In the genomic region with DNA sequence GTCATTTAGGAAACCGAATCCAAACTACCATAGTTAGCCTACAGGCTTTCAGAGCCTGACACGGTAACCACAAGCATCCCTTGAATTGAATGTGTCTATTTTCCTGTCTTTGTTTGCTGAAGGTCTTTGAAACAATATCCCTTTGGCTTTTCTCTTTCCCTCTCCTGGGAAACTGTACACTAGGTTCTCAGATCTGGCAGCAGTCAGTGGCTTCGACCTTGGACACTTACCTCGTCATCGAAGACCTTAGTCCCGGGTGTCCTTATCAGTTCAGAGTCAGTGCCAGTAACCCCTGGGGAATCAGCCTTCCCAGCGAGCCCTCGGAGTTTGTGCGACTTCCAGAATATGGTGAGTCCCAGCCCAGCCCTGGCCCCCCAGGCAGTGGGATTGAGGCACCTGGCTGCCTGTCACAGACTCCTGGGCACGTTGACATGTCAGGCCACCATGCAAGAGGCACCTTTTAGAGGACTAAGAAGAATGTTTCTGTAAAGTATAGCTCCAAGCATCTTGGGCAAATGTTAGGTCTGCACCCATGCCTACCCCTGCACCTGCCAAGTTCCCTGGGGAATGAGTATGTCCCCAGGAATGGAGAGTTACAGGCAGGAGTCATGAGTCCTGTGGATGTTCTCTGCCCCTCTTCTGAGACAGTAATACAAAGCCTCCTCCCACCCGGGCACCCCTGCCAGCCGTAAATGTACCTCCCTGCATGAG, we compare ENCODE assay signal across 1 cellular context.
TF ChIP-seq lines count a peak whose summit lies in the region.

No MANE protein-coding gene starts in this region.

TF ChIP-seq in liver, 16 proteins besides CTCF, POLR2A, EP300 and RAD21 (continued from another document):
- TF ChIP-seq REST (IDR thresholded peaks at IDR 0.05) = peak; percentile 89
- peak; percentile 80 for TF ChIP-seq YY1 (IDR thresholded peaks at IDR 0.05)
- TF ChIP-seq GABPA (IDR thresholded peaks at IDR 0.05 in 1 of 2, conservative IDR thresholded peaks at IDR 0.05 in 1 of 2) = peak in 1 of 2 donors; percentile 54
- peak; percentile 91 for TF ChIP-seq TAF1 (conservative IDR thresholded peaks at IDR 0.05)
- TF ChIP-seq RXRA (IDR thresholded peaks at IDR 0.05) = peak; percentile 94 to 95
- TF ChIP-seq MAX (IDR thresholded peaks at IDR 0.05) = peak; percentile 79
- TF ChIP-seq ATF3 (IDR thresholded peaks at IDR 0.05) = peak; percentile 50
- TF ChIP-seq JUND (IDR thresholded peaks at IDR 0.05) = peak; percentile 76 to 81
TF ChIP-seq in liver: peak in this region for 16.
